ENCODE assay signal across 11 cellular contexts in genomic region chr6:41707565-41708200, GRCh38. TPM values are rescaled to one million over a fixed set of nuclear protein-coding genes. Genes with fewer than 3 reads are reported as not detected.
DNase-seq lines count a peak whose midpoint lies in the region; ATAC-seq and TF ChIP-seq lines count a peak whose summit lies in the region.
"Had no signal": no experiment of that assay in that cellular context is flagged by ENCODE, and none has a peak within 500 bp of the region (broad histone marks: within the 10 kb centered on the region; RNA-seq: fewer than 3 reads in every experiment).

No MANE protein-coding gene starts in this region.

- H3K27me3 ChIP-seq in HL-60 (ENCODE audit: insufficient read depth, poor library complexity, severe bottlenecking) (no peaks in the 10 kb centered on the region), H7 (ENCODE audit: control insufficient read depth, insufficient read depth, low read length) (no peaks in the 10 kb centered on the region)
- no peaks in the 10 kb centered on the region for H3K27me3 ChIP-seq in effector memory CD4-positive, alpha-beta T cell (replicated peaks; ENCODE audit: control insufficient read depth, insufficient read depth, low read length, poor library complexity, severe bottlenecking)

- H3K27ac ChIP-seq in HL-60 (replicated peaks): no peak overlapping the region
- H3K27ac ChIP-seq in effector memory CD4-positive, alpha-beta T cell (ENCODE audit: insufficient read depth, low read length, poor library complexity, severe bottlenecking): no peak overlapping the region
- H3K27ac ChIP-seq: parathyroid adenoma had no signal

- H3K36me3 ChIP-seq in effector memory CD4-positive, alpha-beta T cell (ENCODE audit: control insufficient read depth, insufficient read depth, low read length): no peaks in the 10 kb centered on the region
- no peaks in the 10 kb centered on the region for H3K36me3 ChIP-seq in H7 (replicated peaks; ENCODE audit: control insufficient read depth, insufficient read depth, low read length)

- TF ChIP-seq CTCF in HL-60 (IDR thresholded peaks at IDR 0.05; ENCODE audit: insufficient read depth, low read length): no peak

- no peak for ATAC-seq in HG02840 (IDR thresholded peaks at IDR 0.05; ENCODE audit: low FRiP score, unreplicated experiment)
- ATAC-seq in HG03378 (IDR thresholded peaks at IDR 0.05; ENCODE audit: unreplicated experiment): no peak

- peaks cover 27% of the 10 kb centered on the region for H3K4me1 ChIP-seq in effector memory CD4-positive, alpha-beta T cell (ENCODE audit: control insufficient read depth, insufficient read depth, low read length, poor library complexity, severe bottlenecking)

- H3K4me3 ChIP-seq in HL-60 (replicated peaks; ENCODE audit: insufficient read depth, low read length) (no peak overlapping the region), H7 (ENCODE audit: insufficient read depth, low read depth, low read length) (no peak overlapping the region)
- H3K4me3 ChIP-seq in effector memory CD4-positive, alpha-beta T cell (ENCODE audit: insufficient read depth, low read depth, low read length, poor library complexity, severe bottlenecking): peak overlapping the region; percentile 20
- H3K4me3 ChIP-seq: coronary artery had no signal

- no peaks in the 10 kb centered on the region for H3K9me3 ChIP-seq in effector memory CD4-positive, alpha-beta T cell (ENCODE audit: control insufficient read depth, low read length)

- DNase-seq in HL-60 (ENCODE audit: low read depth in 1 of 2, low spot score in 1 of 2) (peak; percentile 67 to 70), H7 (no peak), NCI-H2227 (lab: John Stamatoyannopoulos, UW; ENCODE audit: unreplicated experiment) (no peak)
- DNase-seq in activated CD4-positive, alpha-beta T cell treated with anti-CD3 and anti-CD28 coated beads for 48 hours: peak; percentile 37
- DNase-seq in effector memory CD4-positive, alpha-beta T cell: peak in 2 of 3 donors; percentile 5 to 17
- peak; percentile 22 for DNase-seq in stimulated activated CD4-positive, alpha-beta T cell treated with anti-CD3 and anti-CD28 coated beads, Interleukin-2, amount 100 ng/mL, for 4 hours (ENCODE audit: low read depth)

RNA-seq across cellular contexts. Expression of gene TFEB, which starts 27.7 kb away (rescaled TPM):
- total RNA-seq in H7 (2014; rRNA removed; shearing (Covaris generic)): 1.4 and 1.6 TPM in 2 replicates

RNA-seq across cellular contexts. Expression of gene PGC, which starts 39.5 kb away (rescaled TPM):
- not detected in 2 replicates for total RNA-seq in H7 (2014; rRNA removed; shearing (Covaris generic))
- total RNA-seq: NCI-H460 had no signal

Comparison
In these comparisons a context has a peak if more than half of its experiments do, and no peak if none do; other contexts are left out.
1. DNase-seq: peak in HL-60 (2 of 2), activated CD4-positive, alpha-beta T cell treated with anti-CD3 and anti-CD28 coated beads for 48 hours (single experiment), effector memory CD4-positive, alpha-beta T cell (2 of 3) and stimulated activated CD4-positive, alpha-beta T cell treated with anti-CD3 and anti-CD28 coated beads, Interleukin-2, amount 100 ng/mL, for 4 hours (single experiment); none in H7 (single experiment) and NCI-H2227 (single experiment).